Comparison of ENCODE assay signal across 13 cellular contexts in the genomic region with DNA sequence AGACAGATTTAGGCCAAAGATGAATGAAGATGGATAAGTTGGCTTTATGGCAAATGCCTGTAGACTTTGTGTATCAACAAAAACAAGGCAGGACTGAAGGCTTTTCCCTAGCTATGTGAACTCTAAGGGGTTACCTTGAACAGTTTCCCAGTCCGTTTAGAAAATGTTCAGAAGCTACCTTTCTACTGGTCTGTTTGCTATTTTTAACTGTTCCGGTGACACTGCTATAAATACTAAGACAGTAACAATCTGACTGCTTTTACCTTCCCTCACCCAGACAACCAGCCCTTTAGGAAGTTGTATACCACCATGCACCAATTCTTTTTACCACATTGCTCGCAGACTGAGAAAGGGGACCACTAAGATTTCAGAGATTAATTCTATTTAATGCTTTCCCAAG.
DNase-seq lines count a peak whose midpoint lies in the region; ATAC-seq and TF ChIP-seq lines count a peak whose summit lies in the region.
"Had no signal": no experiment of that assay in that cellular context is flagged by ENCODE, and none has a peak within 500 bp of the region (broad histone marks: within the 10 kb centered on the region; RNA-seq: fewer than 3 reads in every experiment).

No MANE protein-coding gene starts in this region.

- intact Hi-C loops in Right ventricle myocardium superior (cut with DNase I) = no loop called here
- intact Hi-C loops in CD4-positive, alpha-beta T cell (cut with DNase I, micrococcal nuclease) = no loop called here

- H3K4me3 Mint-ChIP-seq in activated CD8-positive, alpha-beta memory T cell treated with anti-CD3 and anti-CD28 coated beads, Interleukin-2, amount 10 ng/mL, durations not matched to agents 7 days and 5 days = no peak overlapping the region
- H3K4me3 Mint-ChIP-seq in CD4-positive, alpha-beta T cell = no peak overlapping the region
- H3K4me3 Mint-ChIP-seq: GM23338 had no signal

- H3K9me3 Mint-ChIP-seq in activated CD8-positive, alpha-beta memory T cell treated with anti-CD3 and anti-CD28 coated beads, Interleukin-2, amount 10 ng/mL, durations not matched to agents 7 days and 5 days (ENCODE audit: low read depth) = no peaks in the 10 kb centered on the region
- no peaks in the 10 kb centered on the region for H3K9me3 Mint-ChIP-seq in CD4-positive, alpha-beta T cell
- H3K9me3 Mint-ChIP-seq: GM23338 had no signal

- no peaks in the 10 kb centered on the region for H3K4me1 Mint-ChIP-seq in activated CD8-positive, alpha-beta memory T cell treated with anti-CD3 and anti-CD28 coated beads, Interleukin-2, amount 10 ng/mL, durations not matched to agents 7 days and 5 days
- H3K4me1 Mint-ChIP-seq in CD4-positive, alpha-beta T cell (ENCODE audit: low read depth) = no peaks in the 10 kb centered on the region
- H3K4me1 Mint-ChIP-seq: GM23338 had no signal

- H3K36me3 ChIP-seq in right atrium auricular region = peaks cover 7% of the 10 kb centered on the region
- peaks cover 5% of the 10 kb centered on the region for H3K36me3 ChIP-seq in muscle layer of colon (ENCODE audit: insufficient read depth, low read length)
- H3K36me3 ChIP-seq in stomach smooth muscle (ENCODE audit: control insufficient read depth in 2 of 2, insufficient read depth in 2 of 2, low read length in 2 of 2) = no peaks in the 10 kb centered on the region

- no peaks in the 10 kb centered on the region for H3K36me3 Mint-ChIP-seq in activated CD8-positive, alpha-beta memory T cell treated with anti-CD3 and anti-CD28 coated beads, Interleukin-2, amount 10 ng/mL, durations not matched to agents 7 days and 5 days
- H3K36me3 Mint-ChIP-seq in CD4-positive, alpha-beta T cell (ENCODE audit: low read depth) = peaks cover 10% of the 10 kb centered on the region

- CTCF ChIA-PET in activated CD8-positive, alpha-beta memory T cell treated with anti-CD3 and anti-CD28 coated beads, Interleukin-2, amount 10 ng/mL, durations not matched to agents 7 days and 5 days (lab: Charles Lee) = no interaction called here
- CTCF ChIA-PET in CD4-positive, alpha-beta T cell (lab: Charles Lee) = no interaction called here

- ATAC-seq in Right ventricle myocardium superior (ENCODE audit: poor library complexity) = peak; percentile 80
- ATAC-seq in activated CD8-positive, alpha-beta memory T cell treated with anti-CD3 and anti-CD28 coated beads, Interleukin-2, amount 10 ng/mL, durations not matched to agents 7 days and 5 days = no peak
- ATAC-seq in CD4-positive, alpha-beta T cell (ENCODE audit: poor library complexity) = no peak
- ATAC-seq: GM12878, GM23338 had no signal

- peak overlapping the region in 1 of 2 donors; percentile 41 for H3K27ac ChIP-seq in right atrium auricular region
- H3K27ac ChIP-seq in muscle layer of colon (ENCODE audit: low read depth, low read length) = no peak overlapping the region
- H3K27ac ChIP-seq in stomach smooth muscle (ENCODE audit: low read length) = peak overlapping the region; percentile 33
- H3K27ac ChIP-seq in CD4-positive, alpha-beta T cell (ENCODE audit: low read depth, low read length) = no peak overlapping the region

- no peaks in the 10 kb centered on the region for H3K9me3 ChIP-seq in right atrium auricular region
- H3K9me3 ChIP-seq in muscle layer of colon (ENCODE audit: low read length) = no peaks in the 10 kb centered on the region
- no peaks in the 10 kb centered on the region for H3K9me3 ChIP-seq in stomach smooth muscle (ENCODE audit: control insufficient read depth in 2 of 2, low read length in 2 of 2)
- H3K9me3 ChIP-seq in CD4-positive, alpha-beta T cell (ENCODE audit: control insufficient read depth, low read length) = no peaks in the 10 kb centered on the region

- H3K27me3 Mint-ChIP-seq in activated CD8-positive, alpha-beta memory T cell treated with anti-CD3 and anti-CD28 coated beads, Interleukin-2, amount 10 ng/mL, durations not matched to agents 7 days and 5 days = no peaks in the 10 kb centered on the region
- no peaks in the 10 kb centered on the region for H3K27me3 Mint-ChIP-seq in CD4-positive, alpha-beta T cell

- TF ChIP-seq CTCF in right atrium auricular region (IDR thresholded peaks at IDR 0.05) = no peak
- no peak for TF ChIP-seq CTCF in CD4-positive, alpha-beta T cell (IDR thresholded peaks at IDR 0.05)

- H3K9ac ChIP-seq in muscle layer of colon (ENCODE audit: low read length) (peak overlapping the region; percentile 0), stomach smooth muscle (ENCODE audit: low read length in 2 of 2) (no peak overlapping the region)

- no peaks in the 10 kb centered on the region for H3K27me3 ChIP-seq in right atrium auricular region
- no peaks in the 10 kb centered on the region for H3K27me3 ChIP-seq in muscle layer of colon (ENCODE audit: control insufficient read depth in 1 of 2, insufficient read depth in 2 of 2, low read length in 2 of 2)
- no peaks in the 10 kb centered on the region for H3K27me3 ChIP-seq in stomach smooth muscle (ENCODE audit: control insufficient read depth in 1 of 2, insufficient read depth in 2 of 2, low read length in 2 of 2)
- H3K27me3 ChIP-seq in CD4-positive, alpha-beta T cell (ENCODE audit: control insufficient read depth, insufficient read depth, low read length) = no peaks in the 10 kb centered on the region

- H3K4me3 ChIP-seq in right atrium auricular region = no peak overlapping the region
- no peak overlapping the region for H3K4me3 ChIP-seq in muscle layer of colon (ENCODE audit: low read depth in 1 of 2, low read length in 2 of 2)
- no peak overlapping the region for H3K4me3 ChIP-seq in stomach smooth muscle (ENCODE audit: low read length in 2 of 2)
- H3K4me3 ChIP-seq: GM12878, GM23338 had no signal

- no peak for DNase-seq in Right ventricle myocardium superior
- no peak for DNase-seq in right atrium auricular region (ENCODE audit: low spot score)
- DNase-seq in cerebellar cortex (ENCODE audit: low spot score) = peak; percentile 63
- DNase-seq in NCI-H187 treated with DMSO at 0.1 percent for 48 hours (lab: John Stamatoyannopoulos, UW) = no peak
- DNase-seq in activated CD8-positive, alpha-beta memory T cell treated with anti-CD3 and anti-CD28 coated beads, Interleukin-2, amount 10 ng/mL, durations not matched to agents 7 days and 5 days = no peak
- no peak for DNase-seq in CD4-positive, alpha-beta T cell
- DNase-seq: DMS53, NCI-H1436 treated with DMSO at 0.1 percent for 48 hours, NCI-H2081 treated with DMSO at 0.1 percent for 48 hours had no signal

- H3K27ac Mint-ChIP-seq in activated CD8-positive, alpha-beta memory T cell treated with anti-CD3 and anti-CD28 coated beads, Interleukin-2, amount 10 ng/mL, durations not matched to agents 7 days and 5 days = no peak overlapping the region
- H3K27ac Mint-ChIP-seq in CD4-positive, alpha-beta T cell = no peak overlapping the region
- H3K27ac Mint-ChIP-seq: GM23338 had no signal

- POLR2A ChIA-PET in CD4-positive, alpha-beta T cell (lab: Charles Lee) = no interaction called here

- no peaks in the 10 kb centered on the region for H3K4me1 ChIP-seq in right atrium auricular region
- peaks cover 48% of the 10 kb centered on the region for H3K4me1 ChIP-seq in muscle layer of colon (ENCODE audit: insufficient read depth, low read length)
- peaks cover 4% of the 10 kb centered on the region for H3K4me1 ChIP-seq in stomach smooth muscle (ENCODE audit: control insufficient read depth, insufficient read depth, low read length)
